In genomic region chr4:63788271-63788670, GRCh38 we compare ENCODE assay signal across 18 cellular contexts.
DNase-seq lines count a peak whose midpoint lies in the region; ATAC-seq, FAIRE-seq and TF ChIP-seq lines count a peak whose summit lies in the region.
"Had no signal": no experiment of that assay in that cellular context is flagged by ENCODE, and none has a peak within 500 bp of the region (broad histone marks: within the 10 kb centered on the region; RNA-seq: fewer than 3 reads in every experiment).

No MANE protein-coding gene starts in this region.

- SMC1A ChIA-PET in GM12878 (lab: Charles Lee; ENCODE audit: uncharacterized antibody, unreplicated experiment) = no interaction called here

- H3K27ac ChIP-seq in PC-3 (ENCODE audit: low read length) (no peak overlapping the region), GM12878 (ENCODE audit: control insufficient read depth, insufficient read depth) (no peak overlapping the region), foreskin keratinocyte (no peak overlapping the region), RWPE1 (no peak overlapping the region)
- H3K27ac ChIP-seq: GM23248 had no signal

- H3K9me3 ChIP-seq in PC-3 (ENCODE audit: low read length) (no peaks in the 10 kb centered on the region), GM12878 (replicated peaks; ENCODE audit: control insufficient read depth, insufficient read depth, low read length) (no peaks in the 10 kb centered on the region)

- no peaks in the 10 kb centered on the region for H3K9me2 ChIP-seq in PC-3 (replicated peaks; ENCODE audit: low read length)

- TF ChIP-seq CTCF in PC-3 (conservative IDR thresholded peaks at IDR 0.05; ENCODE audit: low read depth, low read length) (no peak), GM12878 (IDR thresholded peaks at IDR 0.05 in 2 of 3, conservative IDR thresholded peaks at IDR 0.05 in 1 of 3; ENCODE audit: control insufficient read depth in 2 of 3, extremely low read depth in 1 of 3, insufficient read depth in 1 of 3, low read depth in 3 of 3, low read length in 3 of 3) (no peak), foreskin keratinocyte (conservative IDR thresholded peaks at IDR 0.05) (no peak), RWPE1 (conservative IDR thresholded peaks at IDR 0.05; ENCODE audit: low read depth) (no peak)

- DNase-seq in HS-5 (ENCODE audit: low read depth) (peak; percentile 31), PC-3 (peak; percentile 48), GM12878 (ENCODE audit: low read depth, low spot score) (no peak), foreskin keratinocyte (peak; percentile 6 to 12), mesenteric fat pad (ENCODE audit: low spot score) (no peak), RWPE1 (ENCODE audit: low spot score) (no peak), head of caudate nucleus (no peak)
- DNase-seq: C1 segment of cervical spinal cord; Calu3; CD4-positive, alpha-beta memory T cell; COR-L47; DMS53; DMS79 treated with DMSO at 0.1 percent for 48 hours; GM23248; H7; HCEC 1CT had no signal

- H3K9ac ChIP-seq in PC-3 (ENCODE audit: low read length) (no peak overlapping the region), GM12878 (ENCODE audit: control insufficient read depth, insufficient read depth, low read length) (no peak overlapping the region)
- H3K9ac ChIP-seq: GM23248 had no signal

- H3K4me2 ChIP-seq in PC-3 (ENCODE audit: low read length) (no peak overlapping the region), GM12878 (ENCODE audit: control insufficient read depth, insufficient read depth) (no peak overlapping the region)

- H3K79me2 ChIP-seq in PC-3 (ENCODE audit: low read length) (no peaks in the 10 kb centered on the region), GM12878 (ENCODE audit: control insufficient read depth, insufficient read depth, low read length) (no peaks in the 10 kb centered on the region)

- no peaks in the 10 kb centered on the region for H3K4me1 ChIP-seq in PC-3 (ENCODE audit: insufficient read depth, low read length)
- no peaks in the 10 kb centered on the region for H3K4me1 ChIP-seq in GM12878 (ENCODE audit: control insufficient read depth, insufficient read depth, low read length)
- no peaks in the 10 kb centered on the region for H3K4me1 ChIP-seq in foreskin keratinocyte

- H3K4me3 ChIP-seq in PC-3 (ENCODE audit: low read length) (no peak overlapping the region), GM12878 (no peak overlapping the region)
- H3K4me3 ChIP-seq: GM23248 had no signal

- POLR2A ChIA-PET in PC-3 (lab: Charles Lee; ENCODE audit: unreplicated experiment) (no interaction called here), GM12878 (lab: Charles Lee) (no interaction called here), RWPE1 (lab: Yijun Ruan, JAX; ENCODE audit: low non-redundant PET) (no interaction called here)

- no peak for TF ChIP-seq RAD21 in GM12878 (IDR thresholded peaks at IDR 0.05; ENCODE audit: insufficient read depth, low read depth, low read length)

- in situ Hi-C loops in GM12878 (cut with MboI) = no loop called here

- H3K36me3 ChIP-seq in PC-3 (ENCODE audit: low read depth, low read length) (no peaks in the 10 kb centered on the region), GM12878 (ENCODE audit: control insufficient read depth in 2 of 2, insufficient read depth in 2 of 2, low read length in 1 of 2) (no peaks in the 10 kb centered on the region)

- no peak for TF ChIP-seq POLR2A in GM12878 (IDR thresholded peaks at IDR 0.05; ENCODE audit: low read depth, low read length)

- H3F3A ChIP-seq in PC-3 (ENCODE audit: low read length, unreplicated experiment) = no peaks in the 10 kb centered on the region

- intact Hi-C loops in PC-3 (cut with micrococcal nuclease) = no loop called here
- intact Hi-C loops in GM12878 (cut with micrococcal nuclease; ENCODE audit: unreplicated experiment) = no loop called here
- intact Hi-C loops in head of caudate nucleus (cut with DNase I) = no loop called here

- RAD21 ChIA-PET in GM12878 (lab: Charles Lee; ENCODE audit: unreplicated experiment) = no interaction called here

- WGBS in GM12878 (ENCODE audit: insufficient coverage, insufficient replicate concordance, low lambda C conversion rate, missing lambda C conversion rate) = 33% methylated on average over 1 of the region's 1 CpG

- TF ChIP-seq EP300 in GM12878 (IDR thresholded peaks at IDR 0.05; ENCODE audit: borderline replicate concordance in 1 of 2, control insufficient read depth in 1 of 2, low read depth in 2 of 2, low read length in 2 of 2) = no peak

- BruUV-seq in PC-3 (replicated peaks; lab: Mats Ljungman, UMichigan) (no TSS peak), GM12878 (replicated peaks; lab: Mats Ljungman, UMichigan) (no TSS peak)

- ATAC-seq in PC-3 (peak; percentile 56), GM12878 (no peak), foreskin keratinocyte (peak; percentile 64), GM18909 (IDR thresholded peaks at IDR 0.05; ENCODE audit: poor library complexity, unreplicated experiment) (no peak)

- CTCF ChIA-PET in PC-3 (lab: Charles Lee) (interaction anchor here (0.6 kb wide), 1 partner anchor 131 kb away, joined by 5 read pairs; no protein-coding TSS in a partner anchor), GM12878 (lab: Yijun Ruan, JAX) (no interaction called here), RWPE1 (lab: Yijun Ruan, JAX) (no interaction called here)

- no peaks in the 10 kb centered on the region for H4K20me1 ChIP-seq in PC-3 (ENCODE audit: low read length)
- no peaks in the 10 kb centered on the region for H4K20me1 ChIP-seq in GM12878 (ENCODE audit: control insufficient read depth, insufficient read depth)

- no peak for FAIRE-seq in GM12878 (lab: Jason Lieb, UNC)
- FAIRE-seq: H1 had no signal

- H2AFZ ChIP-seq in PC-3 (ENCODE audit: low read length) (no peak overlapping the region), GM12878 (ENCODE audit: control insufficient read depth, low read depth, low read length) (no peak overlapping the region)
- H2AFZ ChIP-seq: GM23248 had no signal

- no peaks in the 10 kb centered on the region for H3K27me3 ChIP-seq in PC-3 (ENCODE audit: low read length)
- no peaks in the 10 kb centered on the region for H3K27me3 ChIP-seq in GM12878 (replicated peaks in 1 of 2; ENCODE audit: control insufficient read depth in 2 of 2, insufficient read depth in 2 of 2, low read length in 1 of 2)
- no peaks in the 10 kb centered on the region for H3K27me3 ChIP-seq in foreskin keratinocyte

TF ChIP-seq in GM12878, 131 proteins besides CTCF, POLR2A, EP300 and RAD21:
- TF ChIP-seq STAT1 (conservative IDR thresholded peaks at IDR 0.05) (no peak), NR2F1 (conservative IDR thresholded peaks at IDR 0.05) (0 out of 2 replicates have a peak, but pooled peaks have one; percentile 13)

Comparison
In these comparisons a context has a peak if more than half of its experiments do, and no peak if none do; other contexts are left out.
1. DNase-seq: peak in HS-5 (single experiment), PC-3 (single experiment) and foreskin keratinocyte (2 of 2); none in GM12878 (single experiment), mesenteric fat pad (single experiment), RWPE1 (single experiment) and head of caudate nucleus (0 of 42).
2. ATAC-seq: peak in PC-3 (single experiment) and foreskin keratinocyte (single experiment); none in GM12878 (single experiment) and GM18909 (single experiment).